15 cellular contexts compared by ENCODE assay signal in the genomic region with DNA sequence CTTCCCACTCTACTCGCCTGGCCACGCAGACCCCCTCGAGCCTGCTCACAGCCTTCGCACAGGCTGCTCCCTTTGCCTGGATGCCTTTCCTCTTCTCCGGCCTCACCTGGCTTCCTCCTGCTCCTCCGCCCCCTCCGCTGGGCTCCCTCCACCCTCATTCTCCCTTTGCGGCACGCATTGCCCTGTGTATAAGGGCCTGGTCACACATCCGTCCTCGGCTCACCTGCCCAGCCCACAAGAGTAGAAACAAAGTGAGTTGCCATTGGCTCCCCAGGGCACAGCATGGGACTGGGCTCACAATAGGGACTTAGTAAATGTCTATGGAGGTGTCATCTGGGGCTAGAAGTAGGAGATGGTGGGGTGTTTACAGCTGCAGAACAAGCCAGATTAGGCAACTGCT. TPM values are rescaled to one million over a fixed set of nuclear protein-coding genes. Genes with fewer than 3 reads are reported as not detected.
A peak's percentile ranks its signal among the peaks of the same experiment; 100 is the strongest.
DNase-seq lines count a peak whose midpoint lies in the region; ATAC-seq, FAIRE-seq and TF ChIP-seq lines count a peak whose summit lies in the region.
"Had no signal": no experiment of that assay in that cellular context is flagged by ENCODE, and none has a peak within 500 bp of the region (broad histone marks: within the 10 kb centered on the region; RNA-seq: fewer than 3 reads in every experiment).

No MANE protein-coding gene starts in this region.

- WGBS in HepG2 (ENCODE audit: low lambda C conversion rate) = 91% methylated on average over 11 of the region's 11 CpGs
- 56% methylated on average over 7 of the region's 11 CpGs for WGBS in right lobe of liver (ENCODE audit: insufficient coverage, low coverage, low lambda C conversion rate, missing lambda C conversion rate)
- WGBS in endodermal cell (ENCODE audit: insufficient coverage in 1 of 2, insufficient read length in 1 of 2), 2 experiments = 55 to 77% methylated on average over 10 to 11 of the region's 11 CpGs

- no peak overlapping the region for H3K27ac ChIP-seq in HepG2 (ENCODE audit: extremely low read length, insufficient read depth, low read length)
- no peak overlapping the region for H3K27ac ChIP-seq in right lobe of liver
- no peak overlapping the region for H3K27ac ChIP-seq in endodermal cell (ENCODE audit: low read depth, low read length)
- H3K27ac ChIP-seq in neural progenitor cell = no peak overlapping the region
- H3K27ac ChIP-seq in uterus = peak overlapping the region; percentile 86 to 97
- H3K27ac ChIP-seq in Peyer's patch = peak overlapping the region in 2 of 4 donors; percentile 78 to 86

- H3K36me3 Mint-ChIP-seq in endodermal cell (ENCODE audit: low read depth) = peaks cover 3% of the 10 kb centered on the region
- H3K36me3 Mint-ChIP-seq in neural progenitor cell = no peaks in the 10 kb centered on the region
- H3K36me3 Mint-ChIP-seq in naive thymus-derived CD8-positive, alpha-beta T cell = no peaks in the 10 kb centered on the region
- H3K36me3 Mint-ChIP-seq: mesothelial cell of epicardium had no signal

- no TSS peak for BruUV-seq in HepG2 (replicated peaks; lab: Mats Ljungman, UMichigan)

- TF ChIP-seq EP300 in HepG2 (IDR thresholded peaks at IDR 0.05; ENCODE audit: low read depth in 2 of 2, low read length in 2 of 2) (no peak), HepG2 (CRISPR knock-in tag; IDR thresholded peaks at IDR 0.05; ENCODE audit: borderline replicate concordance) (no peak)

- no peak for TF ChIP-seq CTCF in HepG2 (CRISPR knock-in tag; IDR thresholded peaks at IDR 0.05)
- no peak for TF ChIP-seq CTCF in right lobe of liver (IDR thresholded peaks at IDR 0.05)
- no peak for TF ChIP-seq CTCF in endodermal cell (conservative IDR thresholded peaks at IDR 0.05)
- TF ChIP-seq CTCF in neural progenitor cell (IDR thresholded peaks at IDR 0.05) = no peak
- TF ChIP-seq CTCF in uterus (IDR thresholded peaks at IDR 0.05) = no peak
- no peak for TF ChIP-seq CTCF in Peyer's patch (IDR thresholded peaks at IDR 0.05)

- CTCF ChIA-PET in HepG2 (lab: Yijun Ruan, JAX; ENCODE audit: low intra/inter-chr PET ratio, low total read pairs) = no interaction called here

- H3K27me3 Mint-ChIP-seq in endodermal cell (ENCODE audit: insufficient read depth) = peaks cover 15% of the 10 kb centered on the region
- H3K27me3 Mint-ChIP-seq in neural progenitor cell (ENCODE audit: insufficient read depth, low read depth) = peaks cover 19% of the 10 kb centered on the region
- peaks cover 7 to 41% (median 14%) of the 10 kb centered on the region in 5 donors for H3K27me3 Mint-ChIP-seq in naive thymus-derived CD8-positive, alpha-beta T cell

- H3K4me3 ChIP-seq in HepG2 (replicated peaks in 1 of 3; ENCODE audit: insufficient read depth in 1 of 3, low read depth in 2 of 3, low read length in 3 of 3) = peak overlapping the region in 1 of 3 experiments; percentile 9; a peak in 1 of 6 replicates
- H3K4me3 ChIP-seq in right lobe of liver = peak overlapping the region in 1 of 3 donors; percentile 48
- H3K4me3 ChIP-seq in endodermal cell (ENCODE audit: low read length) = no peak overlapping the region
- H3K4me3 ChIP-seq in neural progenitor cell = no peak overlapping the region
- no peak overlapping the region for H3K4me3 ChIP-seq in uterus
- peak overlapping the region in 2 of 4 donors; percentile 70 to 76 for H3K4me3 ChIP-seq in Peyer's patch

- H3K9me3 ChIP-seq in HepG2 (ENCODE audit: low read length) (no peaks in the 10 kb centered on the region), right lobe of liver (no peaks in the 10 kb centered on the region), endodermal cell (ENCODE audit: control insufficient read depth, low read length) (no peaks in the 10 kb centered on the region), neural progenitor cell (ENCODE audit: low read depth) (no peaks in the 10 kb centered on the region), uterus (no peaks in the 10 kb centered on the region), Peyer's patch (no peaks in the 10 kb centered on the region)

- H3K4me1 Mint-ChIP-seq in endodermal cell (peaks cover 58% of the 10 kb centered on the region), neural progenitor cell (peaks cover 69% of the 10 kb centered on the region)
- H3K4me1 Mint-ChIP-seq in naive thymus-derived CD8-positive, alpha-beta T cell = peaks cover 10 to 49% (median 15%) of the 10 kb centered on the region in 4 donors

- H3K36me3 ChIP-seq in HepG2 (replicated peaks in 1 of 2; ENCODE audit: control insufficient read depth in 1 of 2, insufficient read depth in 2 of 2, low read length in 2 of 2) = peaks cover 0 to 5% of the 10 kb centered on the region in 2 experiments; a peak in 2 of 5 replicates
- H3K36me3 ChIP-seq in right lobe of liver = no peaks in the 10 kb centered on the region
- H3K36me3 ChIP-seq in endodermal cell (ENCODE audit: control insufficient read depth, insufficient read depth, low read length) = no peaks in the 10 kb centered on the region
- no peaks in the 10 kb centered on the region for H3K36me3 ChIP-seq in neural progenitor cell
- no peaks in the 10 kb centered on the region for H3K36me3 ChIP-seq in uterus
- no peaks in the 10 kb centered on the region for H3K36me3 ChIP-seq in Peyer's patch

- H3K4me2 ChIP-seq in HepG2 (ENCODE audit: low read depth, low read length) = peak overlapping the region; percentile 99
- H3K4me2 ChIP-seq in neural progenitor cell = peak overlapping the region; percentile 25

- FAIRE-seq in HepG2 (lab: Jason Lieb, UNC) = no peak
- FAIRE-seq: G401.6 had no signal

- ATAC-seq in HepG2 (no peak), right lobe of liver (no peak)
- ATAC-seq in naive thymus-derived CD8-positive, alpha-beta T cell = no peak

- H3K4me1 ChIP-seq in HepG2 (ENCODE audit: insufficient read depth, low read length) (peaks cover 74% of the 10 kb centered on the region), right lobe of liver (peaks cover 0 to 6% (median 0%) of the 10 kb centered on the region in 4 donors), endodermal cell (ENCODE audit: control insufficient read depth, insufficient read depth, low read length) (peaks cover 16% of the 10 kb centered on the region), neural progenitor cell (peaks cover 36% of the 10 kb centered on the region), uterus (peaks cover 12 to 23% of the 10 kb centered on the region in 2 donors), Peyer's patch (peaks cover 0 to 72% (median 12%) of the 10 kb centered on the region in 4 donors)

- POLR2A ChIA-PET in HepG2 (lab: Yijun Ruan, JAX) = no interaction called here
- POLR2A ChIA-PET in naive thymus-derived CD8-positive, alpha-beta T cell (lab: Charles Lee) = no interaction called here

- H3K4me3 Mint-ChIP-seq in endodermal cell (peak overlapping the region; percentile 77), neural progenitor cell (no peak overlapping the region)
- H3K4me3 Mint-ChIP-seq in naive thymus-derived CD8-positive, alpha-beta T cell = peak overlapping the region in 1 of 10 donors; percentile 11
- H3K4me3 Mint-ChIP-seq: mesothelial cell of epicardium had no signal

- H3K9me3 Mint-ChIP-seq in endodermal cell (no peaks in the 10 kb centered on the region), neural progenitor cell (peaks cover 2% of the 10 kb centered on the region)
- H3K9me3 Mint-ChIP-seq in naive thymus-derived CD8-positive, alpha-beta T cell = no peaks in the 10 kb centered on the region
- H3K9me3 Mint-ChIP-seq: mesothelial cell of epicardium had no signal

- in situ Hi-C loops in HepG2 (cut with HindIII; ENCODE audit: extremely low pct_ligation_motif_present, low pct_unique_long_range_greater_than_20kb) = no loop called here

- H3K27me3 ChIP-seq in HepG2 (ENCODE audit: control insufficient read depth in 1 of 2, insufficient read depth in 2 of 2, low read length in 2 of 2) (no peaks in the 10 kb centered on the region; a peak in 1 of 5 replicates), right lobe of liver (no peaks in the 10 kb centered on the region), endodermal cell (ENCODE audit: control insufficient read depth, insufficient read depth, low read length, poor library complexity, severe bottlenecking) (peaks cover 20% of the 10 kb centered on the region), neural progenitor cell (peaks cover 35% of the 10 kb centered on the region), uterus (no peaks in the 10 kb centered on the region), Peyer's patch (peaks cover 0 to 6% of the 10 kb centered on the region in 2 donors)

- peak overlapping the region; percentile 76 for H3K27ac Mint-ChIP-seq in endodermal cell
- peak overlapping the region; percentile 55 for H3K27ac Mint-ChIP-seq in neural progenitor cell
- H3K27ac Mint-ChIP-seq in naive thymus-derived CD8-positive, alpha-beta T cell = peak overlapping the region in 3 of 10 donors; percentile 0 to 57 (median 22)
- H3K27ac Mint-ChIP-seq: mesothelial cell of epicardium had no signal

- H3K79me2 ChIP-seq in HepG2 (ENCODE audit: insufficient read depth, low read length) (peaks cover 82% of the 10 kb centered on the region), neural progenitor cell (ENCODE audit: low read depth) (no peaks in the 10 kb centered on the region)

- no peak for TF ChIP-seq RAD21 in HepG2 (CRISPR knock-in tag; IDR thresholded peaks at IDR 0.05)

- H3F3A ChIP-seq in neural progenitor cell (ENCODE audit: low read depth) = peaks cover 52% of the 10 kb centered on the region

- peaks cover 40% of the 10 kb centered on the region for H4K20me1 ChIP-seq in HepG2 (ENCODE audit: insufficient read depth, low read length)
- H4K20me1 ChIP-seq in neural progenitor cell (ENCODE audit: low read depth) = peaks cover 35% of the 10 kb centered on the region

- no peak overlapping the region for H2AFZ ChIP-seq in HepG2 (ENCODE audit: low read length)
- H2AFZ ChIP-seq in neural progenitor cell (replicated peaks) = no peak overlapping the region

- TF ChIP-seq POLR2A in HepG2 (IDR thresholded peaks at IDR 0.05; ENCODE audit: insufficient read depth in 1 of 2, low read depth in 2 of 2, low read length in 2 of 2) (no peak), right lobe of liver (IDR thresholded peaks at IDR 0.05) (no peak), uterus (IDR thresholded peaks at IDR 0.05) (no peak), Peyer's patch (IDR thresholded peaks at IDR 0.05) (no peak)

- intact Hi-C loops in HepG2 (cut with micrococcal nuclease; ENCODE audit: unreplicated experiment) = no loop called here
- intact Hi-C loops in right lobe of liver (cut with DNase I) = no loop called here
- intact Hi-C loops in uterus (cut with DNase I; ENCODE audit: low total_unique reads) = no loop called here

- DNase-seq in HepG2 (ENCODE audit: low spot score) = no peak
- no peak for DNase-seq in right lobe of liver
- peak; percentile 96 for DNase-seq in endodermal cell
- DNase-seq in neural progenitor cell (ENCODE audit: low spot score) = peak; percentile 44
- DNase-seq in uterus = no peak
- DNase-seq in naive thymus-derived CD8-positive, alpha-beta T cell = no peak
- DNase-seq in Peyer's patch = no peak
- DNase-seq in GDM1 (lab: John Stamatoyannopoulos, UW) = no peak
- DNase-seq: effector CD4-positive, alpha-beta T cell; MM.1S; NCI-H524 treated with DMSO at 0.1 percent for 48 hours; SHP77 treated with DMSO at 0.1 percent for 48 hours had no signal

- H3K9ac ChIP-seq in HepG2 (ENCODE audit: insufficient read depth, low read depth, low read length) (no peak overlapping the region), endodermal cell (ENCODE audit: extremely low read depth, low read length, poor library complexity, severe bottlenecking) (no peak overlapping the region), neural progenitor cell (no peak overlapping the region)

RNA-seq across cellular contexts. Expression of a gene that starts 4.2 kb away (rescaled TPM):
- total RNA-seq in HepG2 (2016; rRNA removed; fragmentation: Illumina TruSeq; extraction: Trizol) (15.9 and 25.3 TPM in 2 replicates), right lobe of liver (10 to 100 TPM; 27.0 to 48.8 (median 29.6) TPM), endodermal cell (10 to 100 TPM; 73.1 to 83.2 TPM), neural progenitor cell (ENCODE audit: low replicate concordance) (9.0 and 12.9 TPM in 2 replicates), uterus (100 to 1,000 TPM in 3 of 4 donors, 10 to 100 TPM in 1; 54.7 to 343 (median 121) TPM), Peyer's patch (100 to 1,000 TPM in 1 of 4 donors, 10 to 100 TPM in 3; 13.1 to 305 (median 48.2) TPM)
- total RNA-seq in HepG2 (2016; cell fraction: cytosol; rRNA removed; fragmentation: Illumina TruSeq; extraction: Trizol; ENCODE audit: low read depth) = 6.6 and 10.2 TPM in 2 replicates
- total RNA-seq in HepG2 (2016; cell fraction: insoluble cytoplasmic fraction; rRNA removed; fragmentation: Illumina TruSeq; extraction: Trizol) = 17.4 and 18.7 TPM in 2 replicates
- total RNA-seq in HepG2 (2016; cell fraction: membrane; rRNA removed; fragmentation: Illumina TruSeq; extraction: Trizol) = 20.1 and 23.5 TPM in 2 replicates
- total RNA-seq in HepG2 (2016; cell fraction: nucleus; rRNA removed; fragmentation: Illumina TruSeq; extraction: Trizol) = 31.2 and 42.9 TPM in 2 replicates
- polyA plus RNA-seq in HepG2 (2011; rRNA removed) = 42.0 and 51.9 TPM in 2 replicates
- polyA plus RNA-seq in HepG2 (2011; cell fraction: cytosol; rRNA removed) = 32.8 and 38.1 TPM in 2 replicates
- polyA plus RNA-seq in HepG2 (2011; cell fraction: nucleus; rRNA removed) = 227 and 266 TPM in 2 replicates
- polyA plus RNA-seq in HepG2 (2012) = 48.7 and 95.9 TPM in 2 replicates
- 4.4 and 4.6 TPM in 2 replicates for polyA plus RNA-seq in HepG2 (2016; cell fraction: cytosol; fragmentation: Illumina TruSeq; extraction: Trizol; ENCODE audit: low read depth)
- 20.5 and 26.7 TPM in 2 replicates for polyA plus RNA-seq in HepG2 (2016; cell fraction: insoluble cytoplasmic fraction; fragmentation: Illumina TruSeq; extraction: Trizol; ENCODE audit: low read depth)
- 14.3 and 14.5 TPM in 2 replicates for polyA plus RNA-seq in HepG2 (2016; cell fraction: membrane; fragmentation: Illumina TruSeq; extraction: Trizol; ENCODE audit: low read depth)
- 87.9 and 89.2 TPM in 2 replicates for polyA plus RNA-seq in HepG2 (2016; cell fraction: nucleus; fragmentation: Illumina TruSeq; extraction: Trizol; ENCODE audit: insufficient read depth, low read depth)
- polyA minus RNA-seq in HepG2 (2011; rRNA and poly(A)+ RNA removed; ENCODE audit: low replicate concordance) = 25.6 and 59.9 TPM in 2 replicates
- polyA minus RNA-seq in HepG2 (2011; cell fraction: cytosol; rRNA and poly(A)+ RNA removed) = 30.9 and 54.1 TPM in 2 replicates
- polyA minus RNA-seq in HepG2 (2011; cell fraction: nucleus; rRNA and poly(A)+ RNA removed) = 61.7 and 71.7 TPM in 2 replicates
- polyA plus RNA-seq in endodermal cell (2013, experiment 1 of 2) = 58.8 TPM
- 68.1 TPM for polyA plus RNA-seq in endodermal cell (2013, experiment 2 of 2)
- total RNA-seq in naive thymus-derived CD8-positive, alpha-beta T cell = 10 to 100 TPM in 1 of 2 experiments, 1 to 10 TPM in 1; 7.4 to 11.3 TPM
- 1 to 10 TPM in 1 of 3 donors, under 1 TPM in 2; 0.25 to 1.2 (median 0.30) TPM for polyA plus RNA-seq in naive thymus-derived CD8-positive, alpha-beta T cell

RNA-seq across cellular contexts. Expression of a gene that starts 59.3 kb away (rescaled TPM):
- not detected in 2 replicates for total RNA-seq in HepG2 (2016; rRNA removed; fragmentation: Illumina TruSeq; extraction: Trizol)
- not detected in 2 replicates for total RNA-seq in HepG2 (2016; cell fraction: cytosol; rRNA removed; fragmentation: Illumina TruSeq; extraction: Trizol; ENCODE audit: low read depth)
- total RNA-seq in HepG2 (2016; cell fraction: insoluble cytoplasmic fraction; rRNA removed; fragmentation: Illumina TruSeq; extraction: Trizol) = not detected in 2 replicates
- not detected in 2 replicates for total RNA-seq in HepG2 (2016; cell fraction: membrane; rRNA removed; fragmentation: Illumina TruSeq; extraction: Trizol)
- total RNA-seq in HepG2 (2016; cell fraction: nucleus; rRNA removed; fragmentation: Illumina TruSeq; extraction: Trizol) = not detected in 2 replicates
- 0.08 TPM in 1 of 2 replicates, not detected in the other for polyA plus RNA-seq in HepG2 (2011; rRNA removed)
- 0.09 and 0.12 TPM in 2 replicates for polyA plus RNA-seq in HepG2 (2011; cell fraction: cytosol; rRNA removed)
- polyA plus RNA-seq in HepG2 (2011; cell fraction: nucleus; rRNA removed) = not detected in 2 replicates
- not detected in 2 replicates for polyA plus RNA-seq in HepG2 (2012)
- not detected in 2 replicates for polyA plus RNA-seq in HepG2 (2016; cell fraction: cytosol; fragmentation: Illumina TruSeq; extraction: Trizol; ENCODE audit: low read depth)
- polyA plus RNA-seq in HepG2 (2016; cell fraction: insoluble cytoplasmic fraction; fragmentation: Illumina TruSeq; extraction: Trizol; ENCODE audit: low read depth) = not detected in 2 replicates
- polyA plus RNA-seq in HepG2 (2016; cell fraction: membrane; fragmentation: Illumina TruSeq; extraction: Trizol; ENCODE audit: low read depth) = not detected in 2 replicates
- not detected in 2 replicates for polyA plus RNA-seq in HepG2 (2016; cell fraction: nucleus; fragmentation: Illumina TruSeq; extraction: Trizol; ENCODE audit: insufficient read depth, low read depth)
- not detected in 2 replicates for polyA minus RNA-seq in HepG2 (2011; rRNA and poly(A)+ RNA removed; ENCODE audit: low replicate concordance)
- not detected in 2 replicates for polyA minus RNA-seq in HepG2 (2011; cell fraction: cytosol; rRNA and poly(A)+ RNA removed)
- not detected in 2 replicates for polyA minus RNA-seq in HepG2 (2011; cell fraction: nucleus; rRNA and poly(A)+ RNA removed)
- not detected for total RNA-seq in right lobe of liver
- total RNA-seq in endodermal cell = not detected
- polyA plus RNA-seq in endodermal cell (2013, experiment 1 of 2) = not detected
- not detected for polyA plus RNA-seq in endodermal cell (2013, experiment 2 of 2)
- not detected in 2 replicates for total RNA-seq in neural progenitor cell (ENCODE audit: low replicate concordance)
- not detected for total RNA-seq in uterus
- not detected for total RNA-seq in naive thymus-derived CD8-positive, alpha-beta T cell
- not detected for polyA plus RNA-seq in naive thymus-derived CD8-positive, alpha-beta T cell
- total RNA-seq in Peyer's patch = not detected
- total RNA-seq: mesothelial cell of epicardium, sciatic nerve had no signal

Comparison
In these comparisons a context has a peak if more than half of its experiments do, and no peak if none do; other contexts are left out.
1. DNase-seq: peak in endodermal cell (single experiment) and neural progenitor cell (single experiment); none in HepG2 (single experiment), right lobe of liver (0 of 3), uterus (0 of 2), naive thymus-derived CD8-positive, alpha-beta T cell (0 of 10), Peyer's patch (0 of 3) and GDM1 (single experiment).
2. H3K27ac ChIP-seq: peak in uterus (2 of 2); none in HepG2 (single experiment), right lobe of liver (0 of 3), endodermal cell (single experiment) and neural progenitor cell (single experiment).